In genomic region chr7:76047811-76048667, GRCh38 we compare ENCODE assay signal across 8 cellular contexts. TPM values are rescaled to one million over a fixed set of nuclear protein-coding genes. Genes with fewer than 3 reads are reported as not detected.
DNase-seq lines count a peak whose midpoint lies in the region; ATAC-seq and TF ChIP-seq lines count a peak whose summit lies in the region.

MDH2 (plus strand) TSS chr7:76048106; CDS start chr7:76048161, 55 bp downstream.
STYXL1 (minus strand) TSS chr7:76048000; CDS start chr7:76030523, 17,477 bp downstream.

- H3K36me3 ChIP-seq in RWPE2 (ENCODE audit: low read depth): peaks cover 14% of the 10 kb centered on the region; the same call in 1 of the 2 replicates

- H3K27ac ChIP-seq in RWPE2 (ENCODE audit: poor library complexity, severe bottlenecking): peak within 1 kb of the TSS; percentile 75

- H3K27me3 ChIP-seq in RWPE2 (ENCODE audit: insufficient read depth, poor library complexity, severe bottlenecking): no peaks in the 10 kb centered on the region

- no peak for TF ChIP-seq CTCF in LNCaP clone FGC (IDR thresholded peaks at IDR 0.05; ENCODE audit: control insufficient read depth, extremely low read depth, insufficient read depth)
- TF ChIP-seq CTCF in RWPE2 (IDR thresholded peaks at IDR 0.05; ENCODE audit: poor library complexity, severe bottlenecking): no peak
- no peak for TF ChIP-seq CTCF in fibroblast of mammary gland (conservative IDR thresholded peaks at IDR 0.05; ENCODE audit: control insufficient read depth, insufficient read depth, low read depth, low read length)

- POLR2A ChIA-PET in naive thymus-derived CD8-positive, alpha-beta T cell (lab: Charles Lee): interaction anchor here (0.5 to 2.4 kb wide), 14 partner anchors 10 to 1964 kb away, joined by 3 to 22 read pairs (median 3); partner anchors contain the start of genes POR, RCC1L and RHBDD2

- no peaks in the 10 kb centered on the region for H3K9me3 ChIP-seq in RWPE2 (ENCODE audit: severe bottlenecking)

- H3K4me1 ChIP-seq in RWPE2 (ENCODE audit: insufficient read depth, poor library complexity, severe bottlenecking): peaks cover 9% of the 10 kb centered on the region

- intact Hi-C loops in activated T-helper 2 cell treated with anti-CD3 and anti-CD28 coated beads, Interferon-gamma antibody, Interleukin-2, Interleukin-4, amounts not matched to agents 10 μg/mL and 5 μg/mL and 100 μg/mL, durations not matched to agents 14 hours and 24 hours and 36 hours (cut with micrococcal nuclease): loop anchor here (2.0 to 10.0 kb wide), 4 partner anchors 41 to 267 kb away; no protein-coding TSS in a partner anchor

- no peaks in the 10 kb centered on the region for H3K27me3 Mint-ChIP-seq in activated T-helper 2 cell treated with anti-CD3 and anti-CD28 coated beads, Interferon-gamma antibody, Interleukin-2, Interleukin-4, amounts not matched to agents 10 μg/mL and 5 μg/mL and 100 μg/mL, durations not matched to agents 14 hours and 24 hours and 36 hours (ENCODE audit: low read depth)
- no peaks in the 10 kb centered on the region for H3K27me3 Mint-ChIP-seq in naive thymus-derived CD8-positive, alpha-beta T cell
- no peaks in the 10 kb centered on the region for H3K27me3 Mint-ChIP-seq in stimulated activated naive B cell treated with anti-CD40 and anti-IgM and Interleukin-4, amounts not matched to agents 10 μg/mL and 1 μg/mL and 100 μg/mL, for 72 hours

- H3K4me3 ChIP-seq in LNCaP clone FGC (ENCODE audit: low read depth, low read length): peak within 1 kb of the TSS; percentile 96
- peak within 1 kb of the TSS; percentile 92 for H3K4me3 ChIP-seq in RWPE2 (ENCODE audit: severe bottlenecking)
- H3K4me3 ChIP-seq in fibroblast of mammary gland (ENCODE audit: control insufficient read depth, low read depth, low read length): peak within 1 kb of the TSS; percentile 100

- peak; percentile 92 for ATAC-seq in RWPE2 (ENCODE audit: low read depth)
- peak; percentile 85 to 91 for ATAC-seq in naive thymus-derived CD8-positive, alpha-beta T cell
- ATAC-seq in stimulated activated naive B cell treated with anti-CD40 and anti-IgM and Interleukin-4, amounts not matched to agents 10 μg/mL and 1 μg/mL and 100 μg/mL, for 72 hours (replicated peaks): peak; percentile 96 to 97

- H3K27ac Mint-ChIP-seq in activated T-helper 2 cell treated with anti-CD3 and anti-CD28 coated beads, Interferon-gamma antibody, Interleukin-2, Interleukin-4, amounts not matched to agents 10 μg/mL and 5 μg/mL and 100 μg/mL, durations not matched to agents 14 hours and 24 hours and 36 hours: peak within 1 kb of the TSS; percentile 97
- peak within 1 kb of the TSS; percentile 87 to 98 (median 97) for H3K27ac Mint-ChIP-seq in naive thymus-derived CD8-positive, alpha-beta T cell
- H3K27ac Mint-ChIP-seq in stimulated activated naive B cell treated with anti-CD40 and anti-IgM and Interleukin-4, amounts not matched to agents 10 μg/mL and 1 μg/mL and 100 μg/mL, for 72 hours: peak within 1 kb of the TSS; percentile 95

- DNase-seq in ELF-1 (ENCODE audit: low read depth, low spot score) (peak; percentile 98), H4 (ENCODE audit: low spot score) (peak; percentile 98), LNCaP clone FGC (ENCODE audit: low read depth) (peak; percentile 88), RWPE2 (ENCODE audit: low spot score) (peak; percentile 95), fibroblast of mammary gland (ENCODE audit: low read depth) (peak; percentile 95)
- peak; percentile 88 for DNase-seq in activated T-helper 2 cell treated with anti-CD3 and anti-CD28 coated beads, Interferon-gamma antibody, Interleukin-2, Interleukin-4, amounts not matched to agents 10 μg/mL and 5 μg/mL and 100 μg/mL, durations not matched to agents 14 hours and 24 hours and 36 hours (ENCODE audit: low spot score)
- DNase-seq in naive thymus-derived CD8-positive, alpha-beta T cell: peak; percentile 74 to 93 (median 83)
- peak; percentile 95 for DNase-seq in stimulated activated naive B cell treated with anti-CD40 and anti-IgM and Interleukin-4, amounts not matched to agents 10 μg/mL and 1 μg/mL and 100 μg/mL, for 72 hours

- no peaks in the 10 kb centered on the region for H3K9me3 Mint-ChIP-seq in activated T-helper 2 cell treated with anti-CD3 and anti-CD28 coated beads, Interferon-gamma antibody, Interleukin-2, Interleukin-4, amounts not matched to agents 10 μg/mL and 5 μg/mL and 100 μg/mL, durations not matched to agents 14 hours and 24 hours and 36 hours
- no peaks in the 10 kb centered on the region for H3K9me3 Mint-ChIP-seq in naive thymus-derived CD8-positive, alpha-beta T cell
- H3K9me3 Mint-ChIP-seq in stimulated activated naive B cell treated with anti-CD40 and anti-IgM and Interleukin-4, amounts not matched to agents 10 μg/mL and 1 μg/mL and 100 μg/mL, for 72 hours: no peaks in the 10 kb centered on the region

- peaks cover 35% of the 10 kb centered on the region for H3K4me1 Mint-ChIP-seq in activated T-helper 2 cell treated with anti-CD3 and anti-CD28 coated beads, Interferon-gamma antibody, Interleukin-2, Interleukin-4, amounts not matched to agents 10 μg/mL and 5 μg/mL and 100 μg/mL, durations not matched to agents 14 hours and 24 hours and 36 hours (ENCODE audit: low read depth)
- H3K4me1 Mint-ChIP-seq in naive thymus-derived CD8-positive, alpha-beta T cell: peaks cover 28 to 69% (median 61%) of the 10 kb centered on the region in 4 donors
- H3K4me1 Mint-ChIP-seq in stimulated activated naive B cell treated with anti-CD40 and anti-IgM and Interleukin-4, amounts not matched to agents 10 μg/mL and 1 μg/mL and 100 μg/mL, for 72 hours: peaks cover 20 to 33% of the 10 kb centered on the region in 2 donors

- H3K4me3 Mint-ChIP-seq in activated T-helper 2 cell treated with anti-CD3 and anti-CD28 coated beads, Interferon-gamma antibody, Interleukin-2, Interleukin-4, amounts not matched to agents 10 μg/mL and 5 μg/mL and 100 μg/mL, durations not matched to agents 14 hours and 24 hours and 36 hours (ENCODE audit: low read depth): peak within 1 kb of the TSS; percentile 99
- peak within 1 kb of the TSS; percentile 94 to 99 (median 97) for H3K4me3 Mint-ChIP-seq in naive thymus-derived CD8-positive, alpha-beta T cell
- peak within 1 kb of the TSS; percentile 92 to 94 for H3K4me3 Mint-ChIP-seq in stimulated activated naive B cell treated with anti-CD40 and anti-IgM and Interleukin-4, amounts not matched to agents 10 μg/mL and 1 μg/mL and 100 μg/mL, for 72 hours

- peaks cover 53% of the 10 kb centered on the region for H3K36me3 Mint-ChIP-seq in activated T-helper 2 cell treated with anti-CD3 and anti-CD28 coated beads, Interferon-gamma antibody, Interleukin-2, Interleukin-4, amounts not matched to agents 10 μg/mL and 5 μg/mL and 100 μg/mL, durations not matched to agents 14 hours and 24 hours and 36 hours (ENCODE audit: low read depth)
- H3K36me3 Mint-ChIP-seq in naive thymus-derived CD8-positive, alpha-beta T cell: peaks cover 0 to 25% (median 0%) of the 10 kb centered on the region in 3 donors
- H3K36me3 Mint-ChIP-seq in stimulated activated naive B cell treated with anti-CD40 and anti-IgM and Interleukin-4, amounts not matched to agents 10 μg/mL and 1 μg/mL and 100 μg/mL, for 72 hours: peaks cover 28 to 41% of the 10 kb centered on the region in 2 donors

RNA-seq across cellular contexts. Expression of gene MDH2, which starts in this region (rescaled TPM):
- total RNA-seq in H4 (2014; rRNA removed; shearing (Covaris generic)): 119 and 156 TPM in 2 replicates
- 268 and 285 TPM in 2 replicates for total RNA-seq in activated T-helper 2 cell treated with anti-CD3 and anti-CD28 coated beads, Interferon-gamma antibody, Interleukin-2, Interleukin-4, amounts not matched to agents 10 μg/mL and 5 μg/mL and 100 μg/mL, durations not matched to agents 14 hours and 24 hours and 36 hours
- 10 to 100 TPM; 74.8 to 82.0 TPM for total RNA-seq in naive thymus-derived CD8-positive, alpha-beta T cell
- polyA plus RNA-seq in naive thymus-derived CD8-positive, alpha-beta T cell: 100 to 1,000 TPM; 131 to 153 (median 149) TPM

RNA-seq across cellular contexts. Expression of gene STYXL1, which starts in this region (rescaled TPM):
- 137 and 156 TPM in 2 replicates for total RNA-seq in H4 (2014; rRNA removed; shearing (Covaris generic))
- 27.7 and 36.1 TPM in 2 replicates for total RNA-seq in activated T-helper 2 cell treated with anti-CD3 and anti-CD28 coated beads, Interferon-gamma antibody, Interleukin-2, Interleukin-4, amounts not matched to agents 10 μg/mL and 5 μg/mL and 100 μg/mL, durations not matched to agents 14 hours and 24 hours and 36 hours
- total RNA-seq in naive thymus-derived CD8-positive, alpha-beta T cell: 10 to 100 TPM; 21.8 to 25.1 TPM
- 10 to 100 TPM; 52.7 to 61.9 (median 55.7) TPM for polyA plus RNA-seq in naive thymus-derived CD8-positive, alpha-beta T cell

Comparison
In these comparisons a context has a peak if more than half of its experiments do, and no peak if none do; other contexts are left out.
1. Peak in every context shown above with its lines: DNase-seq, ATAC-seq, H3K4me3 ChIP-seq and H3K27ac ChIP-seq.